13 cellular contexts compared by ENCODE assay signal in the genomic region with DNA sequence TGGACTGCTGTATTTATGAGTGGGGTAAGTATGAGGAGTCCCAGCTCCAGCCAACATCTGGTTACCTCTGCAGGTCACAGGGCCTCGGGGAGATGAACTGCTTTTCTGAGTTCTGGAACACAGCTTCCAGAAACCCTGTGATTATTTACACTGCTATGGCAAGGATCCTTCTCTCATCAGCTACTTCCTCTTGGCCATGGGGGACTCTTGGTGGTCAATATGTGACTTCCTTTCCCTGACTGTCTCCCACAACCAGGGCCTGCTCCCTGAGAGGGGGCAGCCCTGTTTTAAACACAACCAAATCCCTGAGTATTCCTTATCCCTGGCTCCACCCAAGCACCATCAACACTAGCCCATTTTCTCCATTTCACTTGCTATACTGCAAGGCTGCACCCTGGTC. TPM values are rescaled to one million over a fixed set of nuclear protein-coding genes. Genes with fewer than 3 reads are reported as not detected.
DNase-seq lines count a peak whose midpoint lies in the region; ATAC-seq and TF ChIP-seq lines count a peak whose summit lies in the region.
"Had no signal": no experiment of that assay in that cellular context is flagged by ENCODE, and none has a peak within 500 bp of the region (broad histone marks: within the 10 kb centered on the region; RNA-seq: fewer than 3 reads in every experiment).

No MANE protein-coding gene starts in this region.

- H2AK5ac ChIP-seq in neuronal stem cell (ENCODE audit: low read depth, low read length) = no peak overlapping the region

- H3K36me3 ChIP-seq in CD4-positive, alpha-beta memory T cell (ENCODE audit: insufficient read depth, low read length) = peaks cover 49% of the 10 kb centered on the region
- H3K36me3 ChIP-seq in neuronal stem cell (replicated peaks in 1 of 2; ENCODE audit: control insufficient read depth in 2 of 2, insufficient read depth in 2 of 2, low read length in 2 of 2) = peaks cover 16 to 86% of the 10 kb centered on the region in 2 donors

- CTCF ChIA-PET in CD4-positive, alpha-beta memory T cell (lab: Charles Lee; ENCODE audit: partially characterized antibody) = interaction anchor here (1.3 to 25.8 kb wide), 6 partner anchors 7 to 242 kb away, joined by 4 to 934 read pairs (median 31); a partner anchor contains a TSS

- WGBS in neuronal stem cell (ENCODE audit: extremely low coverage in 2 of 2, insufficient read length in 2 of 2, insufficient replicate concordance in 1 of 2), 2 donors = no CpG with 5 or more reads among the region's 1 CpG

- no peak overlapping the region for H2BK5ac ChIP-seq in neuronal stem cell (ENCODE audit: low read length)

- H2BK12ac ChIP-seq in neuronal stem cell (ENCODE audit: low read length) = no peak overlapping the region

- H3K23ac ChIP-seq in neuronal stem cell (ENCODE audit: low read depth, low read length, poor library complexity) = no peak overlapping the region

- H2BK15ac ChIP-seq in neuronal stem cell (ENCODE audit: low read length) = no peak overlapping the region

- H3K4ac ChIP-seq in neuronal stem cell (ENCODE audit: low read length) = no peak overlapping the region

- no peak overlapping the region for H3K4me2 ChIP-seq in neuronal stem cell (ENCODE audit: insufficient read depth, low read length, poor library complexity, severe bottlenecking)

- H3K4me3 Mint-ChIP-seq in CD4-positive, alpha-beta memory T cell = peak overlapping the region in 4 of 8 donors; percentile 1 to 84 (median 42)
- H3K4me3 Mint-ChIP-seq in activated naive CD8-positive, alpha-beta T cell treated with anti-CD3 and anti-CD28 coated beads for 36 hours = no peak overlapping the region
- no peak overlapping the region for H3K4me3 Mint-ChIP-seq in neural crest cell

- no peak overlapping the region for H4K91ac ChIP-seq in neuronal stem cell (ENCODE audit: low read depth, low read length, poor library complexity)

- H3K9me3 ChIP-seq in CD4-positive, alpha-beta memory T cell (ENCODE audit: control insufficient read depth in 1 of 2, low read length in 2 of 2) = no peaks in the 10 kb centered on the region
- H3K9me3 ChIP-seq in neuronal stem cell (replicated peaks in 1 of 2; ENCODE audit: control insufficient read depth in 2 of 2, insufficient read depth in 1 of 2, low read depth in 1 of 2, low read length in 2 of 2) = no peaks in the 10 kb centered on the region
- H3K9me3 ChIP-seq: sigmoid colon, testis had no signal

- H3K27ac Mint-ChIP-seq in CD4-positive, alpha-beta memory T cell = peak overlapping the region; percentile 85 to 99 (median 94)
- peak overlapping the region; percentile 81 for H3K27ac Mint-ChIP-seq in activated naive CD8-positive, alpha-beta T cell treated with anti-CD3 and anti-CD28 coated beads for 36 hours
- peak overlapping the region; percentile 88 for H3K27ac Mint-ChIP-seq in neural crest cell (ENCODE audit: unreplicated experiment)

- no peak for DNase-seq in CD4-positive, alpha-beta memory T cell
- DNase-seq in KBM-7 (peak; percentile 38), neural crest cell (ENCODE audit: low read depth, low spot score) (no peak), neuronal stem cell (ENCODE audit: low spot score) (no peak)
- no peak for DNase-seq in activated naive CD8-positive, alpha-beta T cell treated with anti-CD3 and anti-CD28 coated beads for 36 hours
- no peak for DNase-seq in stimulated activated CD4-positive, alpha-beta T cell treated with anti-CD3 and anti-CD28 coated beads, Interleukin-15, amount 100 ng/mL, for 24 hours
- DNase-seq: activated CD4-positive, alpha-beta T cell treated with anti-CD3 and anti-CD28 coated beads, Interleukin-2, amount 50 U/mL, for 4 hours; effector CD4-positive, alpha-beta T cell; foreskin fibroblast; NCI-H2029; sigmoid colon; testis had no signal

- no peak overlapping the region for H3K14ac ChIP-seq in neuronal stem cell (ENCODE audit: low read length)

- in situ Hi-C loops in KBM-7 (cut with MboI; ENCODE audit: low pct_unique_long_range_greater_than_20kb, low sequenced_read_pairs) = no loop called here

- TF ChIP-seq CTCF in neural crest cell (conservative IDR thresholded peaks at IDR 0.05) = no peak

- POLR2A ChIA-PET in CD4-positive, alpha-beta memory T cell (lab: Charles Lee; ENCODE audit: partially characterized antibody) = interaction anchor here (1.3 to 14.8 kb wide), 5 partner anchors 8 to 233 kb away, joined by 3 to 659 read pairs (median 66); a partner anchor contains a TSS

- peaks cover 0 to 1% (median 0%) of the 10 kb centered on the region in 8 donors for H3K9me3 Mint-ChIP-seq in CD4-positive, alpha-beta memory T cell
- H3K9me3 Mint-ChIP-seq in activated naive CD8-positive, alpha-beta T cell treated with anti-CD3 and anti-CD28 coated beads for 36 hours = peaks cover 2% of the 10 kb centered on the region
- H3K9me3 Mint-ChIP-seq in neural crest cell = no peaks in the 10 kb centered on the region

- intact Hi-C loops in CD4-positive, alpha-beta memory T cell (cut with micrococcal nuclease) = no loop called here

- no peak overlapping the region for H2BK120ac ChIP-seq in neuronal stem cell (ENCODE audit: low read depth, low read length)

- H4K8ac ChIP-seq in neuronal stem cell (ENCODE audit: low read depth, low read length) = no peak overlapping the region

- H3K9ac ChIP-seq in neuronal stem cell (ENCODE audit: low read depth, low read length, poor library complexity) = no peak overlapping the region

- no peak for ATAC-seq in GM18519 (IDR thresholded peaks at IDR 0.05; ENCODE audit: low FRiP score, unreplicated experiment)

- H3K4me1 ChIP-seq in CD4-positive, alpha-beta memory T cell (ENCODE audit: insufficient read depth, low read length) = peaks cover 60% of the 10 kb centered on the region
- H3K4me1 ChIP-seq in neuronal stem cell (ENCODE audit: control insufficient read depth in 2 of 2, insufficient read depth in 1 of 2, low read depth in 1 of 2, low read length in 2 of 2) = peaks cover 0 to 8% of the 10 kb centered on the region in 2 donors
- H3K4me1 ChIP-seq: testis had no signal

- no peak overlapping the region for H3K4me3 ChIP-seq in CD4-positive, alpha-beta memory T cell (ENCODE audit: low read length in 2 of 2)
- H3K4me3 ChIP-seq in neuronal stem cell (ENCODE audit: low read length in 2 of 2) = no peak overlapping the region
- H3K4me3 ChIP-seq: sigmoid colon, testis had no signal

- peaks cover 60 to 83% (median 71%) of the 10 kb centered on the region in 4 donors for H3K4me1 Mint-ChIP-seq in CD4-positive, alpha-beta memory T cell
- peaks cover 56% of the 10 kb centered on the region for H3K4me1 Mint-ChIP-seq in activated naive CD8-positive, alpha-beta T cell treated with anti-CD3 and anti-CD28 coated beads for 36 hours
- peaks cover 28% of the 10 kb centered on the region for H3K4me1 Mint-ChIP-seq in neural crest cell

- H3K27me3 ChIP-seq in CD4-positive, alpha-beta memory T cell (ENCODE audit: insufficient read depth, low read length) = no peaks in the 10 kb centered on the region
- no peaks in the 10 kb centered on the region for H3K27me3 ChIP-seq in neuronal stem cell (ENCODE audit: control insufficient read depth in 3 of 3, insufficient read depth in 3 of 3, low read depth in 1 of 3, low read length in 3 of 3)
- H3K27me3 ChIP-seq: sigmoid colon, testis had no signal

- H2AFZ ChIP-seq in neuronal stem cell (ENCODE audit: low read length) = no peak overlapping the region

- H3K27me3 Mint-ChIP-seq in CD4-positive, alpha-beta memory T cell = no peaks in the 10 kb centered on the region
- no peaks in the 10 kb centered on the region for H3K27me3 Mint-ChIP-seq in activated naive CD8-positive, alpha-beta T cell treated with anti-CD3 and anti-CD28 coated beads for 36 hours
- H3K27me3 Mint-ChIP-seq in neural crest cell (ENCODE audit: low read depth) = no peaks in the 10 kb centered on the region

- H3K27ac ChIP-seq in CD4-positive, alpha-beta memory T cell (ENCODE audit: low read depth, low read length) = peak overlapping the region; percentile 51
- H3K27ac ChIP-seq in neuronal stem cell (replicated peaks; ENCODE audit: low read length) = no peak overlapping the region
- H3K27ac ChIP-seq: testis had no signal

- peaks cover 50 to 88% of the 10 kb centered on the region in 2 donors for H3K36me3 Mint-ChIP-seq in CD4-positive, alpha-beta memory T cell
- peaks cover 76% of the 10 kb centered on the region for H3K36me3 Mint-ChIP-seq in activated naive CD8-positive, alpha-beta T cell treated with anti-CD3 and anti-CD28 coated beads for 36 hours
- peaks cover 30% of the 10 kb centered on the region for H3K36me3 Mint-ChIP-seq in neural crest cell (ENCODE audit: low read depth)

- no peak overlapping the region for H3K18ac ChIP-seq in neuronal stem cell (ENCODE audit: low read length)

- peaks cover 5% of the 10 kb centered on the region for H3K79me1 ChIP-seq in neuronal stem cell (ENCODE audit: low read depth, low read length)

RNA-seq across cellular contexts. Expression of a gene that starts 10.0 kb away (rescaled TPM):
- 100 to 1,000 TPM in 1 of 2 experiments, 10 to 100 TPM in 1; 99.4 to 103 TPM for total RNA-seq in CD4-positive, alpha-beta memory T cell
- polyA plus RNA-seq in CD4-positive, alpha-beta memory T cell = 100 to 1,000 TPM; 124 to 228 TPM
- 100 to 1,000 TPM; 183 to 190 TPM for total RNA-seq in activated naive CD8-positive, alpha-beta T cell treated with anti-CD3 and anti-CD28 coated beads for 36 hours
- total RNA-seq in neural crest cell = 24.8 and 25.0 TPM in 2 replicates
- 28.1 TPM for polyA plus RNA-seq in neuronal stem cell (2013, experiment 1 of 2)
- polyA plus RNA-seq in neuronal stem cell (2013, experiment 2 of 2) = 26.3 TPM

RNA-seq across cellular contexts. Expression of a gene that starts 22.4 kb away (rescaled TPM):
- total RNA-seq in CD4-positive, alpha-beta memory T cell = 10 to 100 TPM; 18.4 to 20.7 TPM
- 10 to 100 TPM; 16.2 to 18.6 TPM for polyA plus RNA-seq in CD4-positive, alpha-beta memory T cell
- 10 to 100 TPM; 35.4 to 35.6 TPM for total RNA-seq in activated naive CD8-positive, alpha-beta T cell treated with anti-CD3 and anti-CD28 coated beads for 36 hours
- 34.8 and 39.5 TPM in 2 replicates for total RNA-seq in neural crest cell
- polyA plus RNA-seq in neuronal stem cell (2013, experiment 1 of 2) = 33.5 TPM
- 32.9 TPM for polyA plus RNA-seq in neuronal stem cell (2013, experiment 2 of 2)

RNA-seq across cellular contexts. Expression of a gene that starts 24.7 kb away (rescaled TPM):
- 10 to 100 TPM; 87.1 to 87.4 TPM for total RNA-seq in CD4-positive, alpha-beta memory T cell
- 10 to 100 TPM; 27.7 to 43.8 TPM for polyA plus RNA-seq in CD4-positive, alpha-beta memory T cell
- 10 to 100 TPM; 49.4 to 55.4 TPM for total RNA-seq in activated naive CD8-positive, alpha-beta T cell treated with anti-CD3 and anti-CD28 coated beads for 36 hours
- 22.3 and 24.4 TPM in 2 replicates for total RNA-seq in neural crest cell
- 14.7 TPM for polyA plus RNA-seq in neuronal stem cell (2013, experiment 1 of 2)
- 15.1 TPM for polyA plus RNA-seq in neuronal stem cell (2013, experiment 2 of 2)

RNA-seq across cellular contexts. Expression of a gene that starts 33.4 kb away (rescaled TPM):
- total RNA-seq in CD4-positive, alpha-beta memory T cell = 100 to 1,000 TPM; 109 to 112 TPM
- polyA plus RNA-seq in CD4-positive, alpha-beta memory T cell = 10 to 100 TPM; 31.9 to 51.8 TPM
- total RNA-seq in activated naive CD8-positive, alpha-beta T cell treated with anti-CD3 and anti-CD28 coated beads for 36 hours = 100 to 1,000 TPM in 1 of 2 experiments, 10 to 100 TPM in 1; 98.1 to 115 TPM
- 96.8 and 104 TPM in 2 replicates for total RNA-seq in neural crest cell
- polyA plus RNA-seq in neuronal stem cell (2013, experiment 1 of 2) = 52.1 TPM
- polyA plus RNA-seq in neuronal stem cell (2013, experiment 2 of 2) = 48.7 TPM
